ENCODE assay signal across 1 cellular context in genomic region chr17:55264640-55265298, GRCh38.
A peak's percentile ranks its signal among the peaks of the same experiment; 100 is the strongest.
TF ChIP-seq lines count a peak whose summit lies in the region.

Gene HLF (plus strand): TSS chr17:55264960. CDS start chr17:55265485, 525 bp downstream.

TF ChIP-seq in HepG2, 621 proteins besides CTCF, POLR2A, EP300 and RAD21 (continued from another document and continues in another):
- TF ChIP-seq ZNF138 (CRISPR knock-in tag; IDR thresholded peaks at IDR 0.05; ENCODE audit: low read depth) (peak; percentile 79; the same call in 1 of the 2 replicates), ZNF740 (CRISPR knock-in tag; IDR thresholded peaks at IDR 0.05) (no peak), ZNF670 (CRISPR knock-in tag; IDR thresholded peaks at IDR 0.05; ENCODE audit: borderline replicate concordance) (no peak), DR1 (CRISPR knock-in tag; IDR thresholded peaks at IDR 0.05) (peak; percentile 74; the same call in 1 of the 2 replicates), MXD4 (CRISPR knock-in tag; IDR thresholded peaks at IDR 0.05) (peak; percentile 66; the same call in 1 of the 2 replicates), ZNF580 (CRISPR knock-in tag; IDR thresholded peaks at IDR 0.05; ENCODE audit: borderline replicate concordance, low read depth) (no peak), ATF4 (CRISPR knock-in tag; IDR thresholded peaks at IDR 0.05) (peak in 1 of 2 experiments; percentile 54; a peak in 1 of 4 replicates), ZNF83 (CRISPR knock-in tag; IDR thresholded peaks at IDR 0.05; ENCODE audit: borderline replicate concordance) (no peak), ZNF441 (CRISPR knock-in tag; IDR thresholded peaks at IDR 0.05; ENCODE audit: borderline replicate concordance) (peak; percentile 83; the same call in 1 of the 2 replicates), REPIN1 (CRISPR knock-in tag; IDR thresholded peaks at IDR 0.05; ENCODE audit: borderline replicate concordance, low read depth) (peak; percentile 22; the same call in 1 of the 2 replicates), TCF7 (IDR thresholded peaks at IDR 0.05; ENCODE audit: low read depth) (no peak), ZMYM3 (CRISPR knock-in tag; IDR thresholded peaks at IDR 0.05) (0 out of 2 replicates have a peak, but pooled peaks have one; percentile 34), PHB2 (IDR thresholded peaks at IDR 0.05; ENCODE audit: partially characterized antibody) (no peak), ZNF768 (CRISPR knock-in tag; IDR thresholded peaks at IDR 0.05) (0 out of 2 replicates have a peak, but pooled peaks have one; percentile 14), ZNF331 (CRISPR knock-in tag; IDR thresholded peaks at IDR 0.05) (peak; percentile 78), ATRX (CRISPR knock-in tag; IDR thresholded peaks at IDR 0.05; ENCODE audit: borderline replicate concordance) (no peak), ZMYM4 (CRISPR knock-in tag; IDR thresholded peaks at IDR 0.05) (peak; percentile 80), FOXO4 (CRISPR knock-in tag; conservative IDR thresholded peaks at IDR 0.05) (no peak), BRCA1 (CRISPR knock-in tag; IDR thresholded peaks at IDR 0.05) (no peak), MAFF (IDR thresholded peaks at IDR 0.05; ENCODE audit: low read depth, low read length) (no peak), ZNF124 (CRISPR knock-in tag; IDR thresholded peaks at IDR 0.05) (no peak), ZNF550 (CRISPR knock-in tag; IDR thresholded peaks at IDR 0.05; ENCODE audit: borderline replicate concordance) (no peak), PLRG1 (conservative IDR thresholded peaks at IDR 0.05) (no peak), ZBTB39 (CRISPR knock-in tag; IDR thresholded peaks at IDR 0.05) (no peak), ZNF337 (CRISPR knock-in tag; IDR thresholded peaks at IDR 0.05; ENCODE audit: borderline replicate concordance, low read depth) (no peak), GLI4 (CRISPR knock-in tag; IDR thresholded peaks at IDR 0.05; ENCODE audit: borderline replicate concordance) (no peak), SMYD3 (CRISPR knock-in tag; IDR thresholded peaks at IDR 0.05) (peak; percentile 24; the same call in 1 of the 2 replicates), ZNF558 (CRISPR knock-in tag; IDR thresholded peaks at IDR 0.05; ENCODE audit: borderline replicate concordance) (peak; percentile 83; the same call in 1 of the 2 replicates), ELF4 (CRISPR knock-in tag; IDR thresholded peaks at IDR 0.05; ENCODE audit: borderline replicate concordance) (peak; percentile 34; the same call in 1 of the 2 replicates), ZNF784 (CRISPR knock-in tag; IDR thresholded peaks at IDR 0.05; ENCODE audit: borderline replicate concordance) (0 out of 2 replicates have a peak, but pooled peaks have one; percentile 24), ZNF567 (CRISPR knock-in tag; IDR thresholded peaks at IDR 0.05; ENCODE audit: borderline replicate concordance) (no peak), XBP1 (CRISPR knock-in tag; IDR thresholded peaks at IDR 0.05) (no peak), YEATS4 (CRISPR knock-in tag; IDR thresholded peaks at IDR 0.05; ENCODE audit: borderline replicate concordance) (no peak; the same call in 1 of the 2 replicates), JUN (CRISPR knock-in tag; IDR thresholded peaks at IDR 0.05) (peak; percentile 81), LBX2 (CRISPR knock-in tag; IDR thresholded peaks at IDR 0.05; ENCODE audit: borderline replicate concordance) (peak; percentile 64; the same call in 1 of the 2 replicates), HBP1 (CRISPR knock-in tag; IDR thresholded peaks at IDR 0.05; ENCODE audit: low read depth) (peak; percentile 76), DRAP1 (CRISPR knock-in tag; IDR thresholded peaks at IDR 0.05) (peak; percentile 89), IRF9 (CRISPR knock-in tag; IDR thresholded peaks at IDR 0.05; ENCODE audit: borderline replicate concordance) (no peak), DNMT3B (CRISPR knock-in tag; conservative IDR thresholded peaks at IDR 0.05) (no peak), CENPBD1 (CRISPR knock-in tag; IDR thresholded peaks at IDR 0.05; ENCODE audit: borderline replicate concordance, low read depth) (no peak; the same call in 1 of the 2 replicates), ARID3A (IDR thresholded peaks at IDR 0.05; ENCODE audit: low read depth, low read length) (0 out of 2 replicates have a peak, but pooled peaks have one; percentile 25), KDM1A (CRISPR knock-in tag; IDR thresholded peaks at IDR 0.05) (no peak), SOX5 (CRISPR knock-in tag; IDR thresholded peaks at IDR 0.05; ENCODE audit: borderline replicate concordance) (0 out of 2 replicates have a peak, but pooled peaks have one; percentile 26), ZNF546 (CRISPR knock-in tag; conservative IDR thresholded peaks at IDR 0.05) (no peak), TFDP2 (CRISPR knock-in tag; IDR thresholded peaks at IDR 0.05) (peak; percentile 63; the same call in 1 of the 2 replicates), MXI1 (IDR thresholded peaks at IDR 0.05; ENCODE audit: borderline replicate concordance, low read depth, low read length) (peak; percentile 99), ELF3 (CRISPR knock-in tag; IDR thresholded peaks at IDR 0.05) (peak; percentile 69), ZNF576 (CRISPR knock-in tag; IDR thresholded peaks at IDR 0.05) (no peak), AHR (CRISPR knock-in tag; IDR thresholded peaks at IDR 0.05) (no peak)
